ENCODE assay signal across 1 cellular context in genomic region chr3:47163990-47164848, GRCh38.
TF ChIP-seq lines count a peak whose summit lies in the region.

Gene SETD2 (minus strand): TSS chr3:47164113. CDS start chr3:47163924, 189 bp downstream.

TF ChIP-seq in GM12878, 131 proteins besides CTCF, POLR2A, EP300 and RAD21 (continued from another document):
- no peak for TF ChIP-seq BCLAF1 (IDR thresholded peaks at IDR 0.05)
